In genomic region chr19:12996542-12997094, GRCh38 we compare ENCODE assay signal across 9 cellular contexts. TPM values are rescaled to one million over a fixed set of nuclear protein-coding genes. Genes with fewer than 3 reads are reported as not detected.
DNase-seq lines count a peak whose midpoint lies in the region; ATAC-seq and TF ChIP-seq lines count a peak whose summit lies in the region.
"Had no signal": no experiment of that assay in that cellular context is flagged by ENCODE, and none has a peak within 500 bp of the region (broad histone marks: within the 10 kb centered on the region; RNA-seq: fewer than 3 reads in every experiment).

No MANE protein-coding gene starts in this region.

- no peak overlapping the region for H3K4me3 Mint-ChIP-seq in glutamatergic neuron (ENCODE audit: unreplicated experiment)

- H3K36me3 Mint-ChIP-seq in glutamatergic neuron (ENCODE audit: unreplicated experiment), result peaks cover 6% of the 10 kb centered on the region

- TF ChIP-seq CTCF in VCaP (conservative IDR thresholded peaks at IDR 0.05), result peak; percentile 32
- no peak for TF ChIP-seq CTCF in glutamatergic neuron (IDR thresholded peaks at IDR 0.05; ENCODE audit: partially characterized antibody, unreplicated experiment)

- H3K9me3 Mint-ChIP-seq in glutamatergic neuron (ENCODE audit: unreplicated experiment), result peaks cover 14% of the 10 kb centered on the region

- no peak overlapping the region for H3K27ac Mint-ChIP-seq in glutamatergic neuron (ENCODE audit: unreplicated experiment)

- peaks cover 3% of the 10 kb centered on the region for H3K4me1 Mint-ChIP-seq in glutamatergic neuron (ENCODE audit: low read depth, unreplicated experiment)

- H3K27me3 Mint-ChIP-seq in glutamatergic neuron (ENCODE audit: unreplicated experiment), result peaks cover 40% of the 10 kb centered on the region

- peak overlapping the region; percentile 100 for H3K27ac ChIP-seq in VCaP
- H3K27ac ChIP-seq: HL-60 had no signal

- DNase-seq in EH (ENCODE audit: low read depth), result peak; percentile 58
- DNase-seq in glutamatergic neuron, result peak; percentile 47
- DNase-seq in retina, result peak; percentile 39
- DNase-seq in GM19238 (ENCODE audit: insufficient read length, low spot score), result no peak
- DNase-seq in NCI-H2029 (lab: John Stamatoyannopoulos, UW), result no peak

- ATAC-seq in HG03378 (IDR thresholded peaks at IDR 0.05; ENCODE audit: unreplicated experiment) (no peak), HG02870 (IDR thresholded peaks at IDR 0.05; ENCODE audit: unreplicated experiment) (no peak)

RNA-seq across cellular contexts. Expression of gene NFIX, which starts 1.3 kb away (rescaled TPM):
- 2.4 TPM for total RNA-seq in glutamatergic neuron (ENCODE audit: unreplicated experiment)

RNA-seq across cellular contexts. Expression of gene DAND5, which starts 27.2 kb away (rescaled TPM):
- total RNA-seq in glutamatergic neuron (ENCODE audit: unreplicated experiment), result 0.44 TPM

RNA-seq across cellular contexts. Expression of gene GADD45GIP1, which starts 39.6 kb away (rescaled TPM):
- total RNA-seq in glutamatergic neuron (ENCODE audit: unreplicated experiment), result 28.8 TPM

RNA-seq across cellular contexts. Expression of gene RAD23A, which starts 51.0 kb away (rescaled TPM):
- 62.1 TPM for total RNA-seq in glutamatergic neuron (ENCODE audit: unreplicated experiment)

RNA-seq across cellular contexts. Expression of gene CALR, which starts 58.2 kb away (rescaled TPM):
- total RNA-seq in glutamatergic neuron (ENCODE audit: unreplicated experiment), result 543 TPM

Comparison
In these comparisons a context has a peak if more than half of its experiments do, and no peak if none do; other contexts are left out.
1. DNase-seq: peak in EH (single experiment), glutamatergic neuron (single experiment) and retina (single experiment); none in GM19238 (single experiment) and NCI-H2029 (single experiment).